19 cellular contexts compared by ENCODE assay signal in the genomic region with DNA sequence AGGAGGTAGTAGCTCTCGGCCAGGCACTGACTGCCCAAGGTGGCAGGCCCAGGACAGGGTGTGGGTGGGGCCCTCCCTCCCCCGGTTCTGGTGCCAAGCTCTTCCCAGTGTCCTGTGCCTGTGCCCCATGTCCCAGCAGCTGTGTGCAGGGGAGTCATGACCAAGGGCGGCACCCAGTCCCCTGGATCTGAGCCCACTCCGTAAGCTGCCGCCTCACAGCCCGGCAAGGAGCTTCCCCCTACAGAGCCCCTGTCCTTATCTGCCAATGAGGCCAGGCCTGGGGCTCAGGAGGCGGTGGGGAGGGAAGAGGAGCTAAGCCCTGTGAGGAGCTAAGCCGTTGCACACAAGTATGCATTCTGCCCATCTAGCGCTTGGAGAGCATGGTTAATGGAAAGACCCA. TPM values are rescaled to one million over a fixed set of nuclear protein-coding genes. Genes with fewer than 3 reads are reported as not detected.
DNase-seq lines count a peak whose midpoint lies in the region; FAIRE-seq and TF ChIP-seq lines count a peak whose summit lies in the region.
"Had no signal": no experiment of that assay in that cellular context is flagged by ENCODE, and none has a peak within 500 bp of the region (broad histone marks: within the 10 kb centered on the region; RNA-seq: fewer than 3 reads in every experiment).

No MANE protein-coding gene starts in this region.

- H3K4ac ChIP-seq in H1 (replicated peaks; ENCODE audit: insufficient read length, low read depth, low read length) (no peak overlapping the region), neuronal stem cell (ENCODE audit: low read length) (peak overlapping the region; percentile 44)

- H3K4me3 ChIP-seq in H1 (ENCODE audit: extremely low read depth in 1 of 4, insufficient read depth in 2 of 4, low read depth in 3 of 4, low read length in 4 of 4) (no peak overlapping the region), right atrium auricular region (no peak overlapping the region), neuronal stem cell (ENCODE audit: low read length in 2 of 2) (no peak overlapping the region)
- H3K4me3 ChIP-seq: BLaER1 treated with 17β-estradiol and CSF1 and Interleukin-3, amounts not matched to agents 10 nM and 100 nM had no signal

- H3K56ac ChIP-seq in H1 (replicated peaks; ENCODE audit: insufficient read length, low read depth, low read length): no peak overlapping the region

- H2BK15ac ChIP-seq in H1 (ENCODE audit: low read length) (no peak overlapping the region), neuronal stem cell (ENCODE audit: low read length) (peak overlapping the region; percentile 71)

- H2BK120ac ChIP-seq in H1 (replicated peaks; ENCODE audit: low read depth, low read length): no peak overlapping the region
- no peak overlapping the region for H2BK120ac ChIP-seq in neuronal stem cell (ENCODE audit: low read depth, low read length)

- H2BK12ac ChIP-seq in H1 (ENCODE audit: low read depth, low read length): no peak overlapping the region
- peak overlapping the region; percentile 79 for H2BK12ac ChIP-seq in neuronal stem cell (ENCODE audit: low read length)

- no peak overlapping the region for H2BK5ac ChIP-seq in H1 (ENCODE audit: low read depth, low read length)
- no peak overlapping the region for H2BK5ac ChIP-seq in neuronal stem cell (ENCODE audit: low read length)

- H4K5ac ChIP-seq in H1 (ENCODE audit: insufficient read length, low read depth, low read length): no peak overlapping the region

- no peaks in the 10 kb centered on the region for H4K20me1 ChIP-seq in H1 (replicated peaks in 1 of 2; ENCODE audit: control insufficient read depth in 1 of 2, insufficient read depth in 2 of 2, low read length in 2 of 2)
- H4K20me1 ChIP-seq: BLaER1 treated with 17β-estradiol and CSF1 and Interleukin-3, amounts not matched to agents 10 nM and 100 nM had no signal

- no peak for TF ChIP-seq POLR2A in H1 (IDR thresholded peaks at IDR 0.05; ENCODE audit: control extremely low read depth in 1 of 2, low read depth in 2 of 2, low read length in 2 of 2)

- TF ChIP-seq RAD21 in H1 (IDR thresholded peaks at IDR 0.05 in 1 of 2, conservative IDR thresholded peaks at IDR 0.05 in 1 of 2; ENCODE audit: low read depth in 2 of 2, low read length in 2 of 2): no peak

- FAIRE-seq in H1 (lab: Jason Lieb, UNC): no peak

- H4K91ac ChIP-seq in H1 (replicated peaks; ENCODE audit: insufficient read length, low read length) (no peak overlapping the region), neuronal stem cell (ENCODE audit: low read depth, low read length, poor library complexity) (peak overlapping the region; percentile 10)

- TF ChIP-seq EP300 in H1 (IDR thresholded peaks at IDR 0.05; ENCODE audit: borderline replicate concordance in 1 of 2, low read depth in 2 of 2, low read length in 2 of 2): no peak

- no peak overlapping the region for H2BK20ac ChIP-seq in H1 (ENCODE audit: low read length)

- DNase-seq in NCI-H82 (lab: John Stamatoyannopoulos, UW) (peak; percentile 72), NCI-H82 treated with DMSO at 0.1 percent for 48 hours (lab: John Stamatoyannopoulos, UW; ENCODE audit: unreplicated experiment) (no peak), H1 (ENCODE audit: low read depth in 1 of 2, low spot score in 2 of 2) (no peak), right atrium auricular region (ENCODE audit: low spot score) (no peak), neuronal stem cell (ENCODE audit: low spot score) (no peak), KBM-7 (no peak), hepatic stellate cell (ENCODE audit: low spot score) (no peak), GM19238 (ENCODE audit: insufficient read length, low spot score) (no peak)
- DNase-seq: 8988T, DMS153, EL, NCI-H1436, NCI-H2029 treated with DMSO at 0.1 percent for 48 hours, NCI-H524, RPMI8226 had no signal

- no peak overlapping the region for H3K27ac ChIP-seq in H1 (ENCODE audit: low read depth, low read length)
- H3K27ac ChIP-seq in right atrium auricular region: peak overlapping the region; percentile 7 to 21
- no peak overlapping the region for H3K27ac ChIP-seq in neuronal stem cell (replicated peaks; ENCODE audit: low read length)
- H3K27ac ChIP-seq: BLaER1 treated with 17β-estradiol and CSF1 and Interleukin-3, amounts not matched to agents 10 nM and 100 nM had no signal

- H3K9ac ChIP-seq in H1 (replicated peaks in 1 of 4; ENCODE audit: extremely low read depth in 1 of 4, low read depth in 3 of 4, low read length in 3 of 4): no peak overlapping the region
- H3K9ac ChIP-seq in neuronal stem cell (ENCODE audit: low read depth, low read length, poor library complexity): no peak overlapping the region
- H3K9ac ChIP-seq: BLaER1 treated with 17β-estradiol and CSF1 and Interleukin-3, amounts not matched to agents 10 nM and 100 nM had no signal

- H3K23me2 ChIP-seq in H1 (ENCODE audit: low read depth, low read length): no peaks in the 10 kb centered on the region

- H3K79me1 ChIP-seq in H1 (ENCODE audit: low read depth, low read length): no peaks in the 10 kb centered on the region
- H3K79me1 ChIP-seq in neuronal stem cell (ENCODE audit: low read depth, low read length): peaks cover 1% of the 10 kb centered on the region

- TF ChIP-seq CTCF in H1 (IDR thresholded peaks at IDR 0.05; ENCODE audit: control extremely low read depth in 1 of 3, insufficient read depth in 1 of 3, low read depth in 1 of 3, low read length in 3 of 3): no peak
- TF ChIP-seq CTCF in right atrium auricular region (IDR thresholded peaks at IDR 0.05): no peak

- in situ Hi-C loops in KBM-7 (cut with MboI; ENCODE audit: low pct_unique_long_range_greater_than_20kb, low sequenced_read_pairs): no loop called here

- no peak overlapping the region for H2AK5ac ChIP-seq in H1 (ENCODE audit: low read depth, low read length)
- peak overlapping the region; percentile 97 for H2AK5ac ChIP-seq in neuronal stem cell (ENCODE audit: low read depth, low read length)

- H2AFZ ChIP-seq in H1 (ENCODE audit: low read length): no peak overlapping the region
- H2AFZ ChIP-seq in neuronal stem cell (ENCODE audit: low read length): no peak overlapping the region

- no peak overlapping the region for H3K4me2 ChIP-seq in H1 (ENCODE audit: insufficient read depth in 1 of 2, low read depth in 2 of 2, low read length in 2 of 2)
- H3K4me2 ChIP-seq in neuronal stem cell (ENCODE audit: insufficient read depth, low read length, poor library complexity, severe bottlenecking): no peak overlapping the region
- H3K4me2 ChIP-seq: BLaER1 treated with 17β-estradiol and CSF1 and Interleukin-3, amounts not matched to agents 10 nM and 100 nM had no signal

- no peaks in the 10 kb centered on the region for H3K9me3 ChIP-seq in H1 (ENCODE audit: insufficient read depth in 2 of 2, low read depth in 1 of 2, low read length in 1 of 2)
- H3K9me3 ChIP-seq in right atrium auricular region: no peaks in the 10 kb centered on the region
- H3K9me3 ChIP-seq in neuronal stem cell (replicated peaks in 1 of 2; ENCODE audit: control insufficient read depth in 2 of 2, insufficient read depth in 1 of 2, low read depth in 1 of 2, low read length in 2 of 2): peaks cover 0 to 2% of the 10 kb centered on the region in 2 donors
- H3K9me3 ChIP-seq: BLaER1 treated with 17β-estradiol and CSF1 and Interleukin-3, amounts not matched to agents 10 nM and 100 nM had no signal

- H3K4me1 ChIP-seq in H1 (replicated peaks in 1 of 4; ENCODE audit: control insufficient read depth in 3 of 4, insufficient read depth in 4 of 4, low read length in 3 of 4) (no peaks in the 10 kb centered on the region; a peak in 1 of 7 replicates), right atrium auricular region (peaks cover 0 to 45% of the 10 kb centered on the region in 2 donors), neuronal stem cell (ENCODE audit: control insufficient read depth in 2 of 2, insufficient read depth in 1 of 2, low read depth in 1 of 2, low read length in 2 of 2) (peaks cover 3 to 22% of the 10 kb centered on the region in 2 donors)

- no peak overlapping the region for H3K18ac ChIP-seq in H1 (ENCODE audit: extremely low read depth, low read length)
- H3K18ac ChIP-seq in neuronal stem cell (ENCODE audit: low read length): peak overlapping the region; percentile 84

- no peak overlapping the region for H3K23ac ChIP-seq in H1 (ENCODE audit: insufficient read length)
- peak overlapping the region; percentile 49 for H3K23ac ChIP-seq in neuronal stem cell (ENCODE audit: low read depth, low read length, poor library complexity)

- H3K27me3 ChIP-seq in H1 (replicated peaks in 1 of 4; ENCODE audit: control insufficient read depth in 3 of 4, extremely low read depth in 1 of 4, insufficient read depth in 3 of 4, low read length in 3 of 4) (no peaks in the 10 kb centered on the region), right atrium auricular region (no peaks in the 10 kb centered on the region), neuronal stem cell (ENCODE audit: control insufficient read depth in 3 of 3, insufficient read depth in 3 of 3, low read depth in 1 of 3, low read length in 3 of 3) (peaks cover 0 to 59% (median 0%) of the 10 kb centered on the region in 3 experiments)
- H3K27me3 ChIP-seq: BLaER1 treated with 17β-estradiol and CSF1 and Interleukin-3, amounts not matched to agents 10 nM and 100 nM had no signal

- H3K36me3 ChIP-seq in H1 (ENCODE audit: control insufficient read depth in 2 of 4, insufficient read depth in 4 of 4, low read length in 3 of 4): no peaks in the 10 kb centered on the region
- H3K36me3 ChIP-seq in right atrium auricular region: no peaks in the 10 kb centered on the region
- no peaks in the 10 kb centered on the region for H3K36me3 ChIP-seq in neuronal stem cell (replicated peaks in 1 of 2; ENCODE audit: control insufficient read depth in 2 of 2, insufficient read depth in 2 of 2, low read length in 2 of 2)
- H3K36me3 ChIP-seq: BLaER1 treated with 17β-estradiol and CSF1 and Interleukin-3, amounts not matched to agents 10 nM and 100 nM had no signal

- POLR2A ChIA-PET in H1 (lab: Charles Lee; ENCODE audit: partially characterized antibody): interaction anchor here (1.5 kb wide), 1 partner anchor 8 kb away, joined by 3 read pairs; no protein-coding TSS in a partner anchor

- 88% methylated on average over 7 of the region's 9 CpGs; no CpG with 5 or more reads in 1 of the 2 experiments for WGBS in H1 (ENCODE audit: extremely low coverage in 1 of 2, insufficient coverage in 1 of 2, insufficient read length in 1 of 2, insufficient replicate concordance in 2 of 2, low coverage in 1 of 2, low lambda C conversion rate in 2 of 2, missing lambda C conversion rate in 1 of 2), 2 experiments
- WGBS in neuronal stem cell (ENCODE audit: extremely low coverage in 2 of 2, insufficient read length in 2 of 2, insufficient replicate concordance in 1 of 2), 2 donors: no CpG with 5 or more reads among the region's 9 CpGs

- H3K14ac ChIP-seq in H1 (ENCODE audit: insufficient read length) (no peak overlapping the region), neuronal stem cell (ENCODE audit: low read length) (peak overlapping the region; percentile 17)

- H4K8ac ChIP-seq in H1 (ENCODE audit: extremely low read depth, insufficient read depth, low read length): peak overlapping the region; percentile 79; the same call in 1 of the 2 replicates
- no peak overlapping the region for H4K8ac ChIP-seq in neuronal stem cell (ENCODE audit: low read depth, low read length)

- H3K79me2 ChIP-seq in H1 (ENCODE audit: control insufficient read depth in 1 of 2, insufficient read depth in 2 of 2, low read length in 2 of 2): no peaks in the 10 kb centered on the region

- CTCF ChIA-PET in H1 (lab: Charles Lee; ENCODE audit: partially characterized antibody): interaction anchor here (0.7 to 2.1 kb wide), 8 partner anchors 9 to 478 kb away, joined by 3 to 18 read pairs (median 3); no protein-coding TSS in a partner anchor

RNA-seq across cellular contexts. Expression of a gene that starts 5.6 kb away (rescaled TPM):
- total RNA-seq in H1 (2021; fragmentation: NEBNext Ultra II Directional; extraction: Animal tissue kit (Norgen Biotek cat#: 25700)): not detected in 2 replicates
- not detected in 2 replicates for polyA plus RNA-seq in H1 (2011; rRNA removed)
- polyA plus RNA-seq in H1 (2011; cell fraction: cytosol; rRNA removed): not detected
- polyA plus RNA-seq in H1 (2011; cell fraction: nucleus; rRNA removed): not detected
- not detected in 4 replicates for polyA plus RNA-seq in H1 (2012, experiment 1 of 2)
- not detected for polyA plus RNA-seq in H1 (2012, experiment 2 of 2)
- polyA plus RNA-seq in H1 (2013, experiment 1 of 2): not detected
- not detected for polyA plus RNA-seq in H1 (2013, experiment 2 of 2)
- polyA minus RNA-seq in H1 (2011; rRNA and poly(A)+ RNA removed): not detected in 2 replicates
- polyA minus RNA-seq in H1 (2011; cell fraction: cytosol; rRNA and poly(A)+ RNA removed): not detected
- not detected for polyA minus RNA-seq in H1 (2011; cell fraction: nucleus; rRNA and poly(A)+ RNA removed)
- 100 to 1,000 TPM in 1 of 2 donors, 10 to 100 TPM in 1; 59.5 to 135 TPM for total RNA-seq in right atrium auricular region
- not detected for polyA plus RNA-seq in neuronal stem cell (2013, experiment 1 of 2)
- polyA plus RNA-seq in neuronal stem cell (2013, experiment 2 of 2): not detected
- total RNA-seq: OCI-LY7 had no signal
- polyA plus RNA-seq: IgD-negative memory B cell had no signal

RNA-seq across cellular contexts. Expression of a gene that starts 30.6 kb away (rescaled TPM):
- total RNA-seq in H1 (2021; fragmentation: NEBNext Ultra II Directional; extraction: Animal tissue kit (Norgen Biotek cat#: 25700)): 2.9 TPM in 2 replicates
- 4.0 and 4.6 TPM in 2 replicates for polyA plus RNA-seq in H1 (2011; rRNA removed)
- polyA plus RNA-seq in H1 (2011; cell fraction: cytosol; rRNA removed): 3.7 TPM
- polyA plus RNA-seq in H1 (2011; cell fraction: nucleus; rRNA removed): 4.6 TPM
- polyA plus RNA-seq in H1 (2012, experiment 1 of 2): 1.7 to 6.0 TPM (median 4.1 TPM) in 4 replicates
- polyA plus RNA-seq in H1 (2012, experiment 2 of 2): 1.8 TPM
- polyA plus RNA-seq in H1 (2013, experiment 1 of 2): 1.8 TPM
- 1.9 TPM for polyA plus RNA-seq in H1 (2013, experiment 2 of 2)
- 1.1 and 3.6 TPM in 2 replicates for polyA minus RNA-seq in H1 (2011; rRNA and poly(A)+ RNA removed)
- polyA minus RNA-seq in H1 (2011; cell fraction: cytosol; rRNA and poly(A)+ RNA removed): 2.4 TPM
- polyA minus RNA-seq in H1 (2011; cell fraction: nucleus; rRNA and poly(A)+ RNA removed): 3.4 TPM
- total RNA-seq in right atrium auricular region: 1 to 10 TPM in 1 of 2 donors, under 1 TPM in 1; 0.52 to 2.2 TPM
- polyA plus RNA-seq in neuronal stem cell (2013, experiment 1 of 2): 3.0 TPM
- polyA plus RNA-seq in neuronal stem cell (2013, experiment 2 of 2): 2.8 TPM
- total RNA-seq: HT-29, OCI-LY7 had no signal
- polyA plus RNA-seq: IgD-negative memory B cell had no signal

Comparison
In these comparisons a context has a peak if more than half of its experiments do, and no peak if none do; other contexts are left out.
1. H3K27ac ChIP-seq: peak in right atrium auricular region (2 of 2); none in H1 (single experiment) and neuronal stem cell (single experiment).
2. RNA of a gene that starts 5.6 kb away (total RNA-seq): 59.5 to 135 TPM in right atrium auricular region; not detected in H1; every median in the first group is over 10 times any median in the second.